Comparison of ENCODE assay signal across 10 cellular contexts in the genomic region with DNA sequence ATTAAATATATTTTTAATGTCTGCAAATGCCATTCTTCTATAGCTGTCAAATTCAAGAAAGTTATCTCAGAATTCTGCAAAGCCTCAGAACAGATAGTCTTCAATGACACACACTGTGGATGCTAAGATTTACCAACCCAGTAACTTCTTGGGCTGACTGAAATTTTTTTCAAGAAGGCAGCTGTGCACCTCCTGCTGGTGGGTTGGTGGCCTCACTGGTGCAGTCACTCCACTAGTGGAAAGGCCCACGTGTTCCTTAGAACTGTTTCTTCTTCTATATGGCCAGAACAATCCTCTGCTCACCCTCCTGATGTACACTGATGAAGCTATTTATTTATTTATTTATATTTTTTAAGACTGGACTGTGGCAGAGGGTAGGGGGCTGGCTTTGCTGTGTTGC. TPM values are rescaled to one million over a fixed set of nuclear protein-coding genes. Genes with fewer than 3 reads are reported as not detected.
A peak's percentile ranks its signal among the peaks of the same experiment; 100 is the strongest.
DNase-seq lines count a peak whose midpoint lies in the region; ATAC-seq and TF ChIP-seq lines count a peak whose summit lies in the region.
"Had no signal": no experiment of that assay in that cellular context is flagged by ENCODE, and none has a peak within 500 bp of the region (broad histone marks: within the 10 kb centered on the region; RNA-seq: fewer than 3 reads in every experiment).

No MANE protein-coding gene starts in this region.

- no peak for TF ChIP-seq POLR2A in Peyer's patch (IDR thresholded peaks at IDR 0.05)

- no peak overlapping the region for H3K4me3 ChIP-seq in AG10803 (ENCODE audit: low read length)
- H3K4me3 ChIP-seq in Peyer's patch: no peak overlapping the region
- H3K4me3 ChIP-seq: right atrium auricular region, uterus had no signal

- H3K9me3 ChIP-seq in Peyer's patch: no peaks in the 10 kb centered on the region
- H3K9me3 ChIP-seq: right atrium auricular region, uterus had no signal

- DNase-seq in AG10803 (ENCODE audit: low read depth) (no peak), RPMI7951 (ENCODE audit: low read depth) (peak; percentile 6), foreskin keratinocyte (no peak), Peyer's patch (no peak), NCI-H1105 (lab: John Stamatoyannopoulos, UW) (no peak)
- DNase-seq: uterus had no signal

- H3K27me3 ChIP-seq in foreskin keratinocyte (peaks cover 47% of the 10 kb centered on the region), Peyer's patch (no peaks in the 10 kb centered on the region)
- H3K27me3 ChIP-seq: right atrium auricular region, uterus had no signal

- ATAC-seq in GM18867 (IDR thresholded peaks at IDR 0.05; ENCODE audit: unreplicated experiment) (peak; percentile 75), foreskin keratinocyte (peak; percentile 56), GM19397 (IDR thresholded peaks at IDR 0.05; ENCODE audit: unreplicated experiment) (no peak), HG03139 (IDR thresholded peaks at IDR 0.05; ENCODE audit: unreplicated experiment) (no peak)

- no peaks in the 10 kb centered on the region for H3K36me3 ChIP-seq in Peyer's patch
- H3K36me3 ChIP-seq: right atrium auricular region, uterus had no signal

- H3K27ac ChIP-seq in foreskin keratinocyte (no peak overlapping the region), Peyer's patch (no peak overlapping the region)
- H3K27ac ChIP-seq: right atrium auricular region, uterus had no signal

- peak; percentile 33 for TF ChIP-seq CTCF in AG10803 (conservative IDR thresholded peaks at IDR 0.05; ENCODE audit: low read length)
- peak; percentile 43 for TF ChIP-seq CTCF in foreskin keratinocyte (conservative IDR thresholded peaks at IDR 0.05)
- TF ChIP-seq CTCF in Peyer's patch (IDR thresholded peaks at IDR 0.05): peak in 2 of 6 experiments; percentile 10 to 13

- H3K4me1 ChIP-seq in foreskin keratinocyte: no peaks in the 10 kb centered on the region
- H3K4me1 ChIP-seq in Peyer's patch: no peaks in the 10 kb centered on the region
- H3K4me1 ChIP-seq: right atrium auricular region, uterus had no signal

RNA-seq across cellular contexts. Expression of a gene that starts 29.8 kb away (rescaled TPM):
- not detected in 2 replicates for total RNA-seq in RPMI7951 (2014; rRNA removed; shearing (Covaris generic))
- total RNA-seq in foreskin keratinocyte (0.07 and 0.10 TPM in 2 replicates), Peyer's patch (not detected)
- 0.14 and 0.16 TPM in 2 replicates for polyA plus RNA-seq in foreskin keratinocyte
- total RNA-seq: right atrium auricular region had no signal

Comparison
In these comparisons a context has a peak if more than half of its experiments do, and no peak if none do; other contexts are left out.
1. ATAC-seq: peak in GM18867 (single experiment) and foreskin keratinocyte (single experiment); none in GM19397 (single experiment) and HG03139 (single experiment).